ENCODE assay signal across 26 cellular contexts in the genomic region with DNA sequence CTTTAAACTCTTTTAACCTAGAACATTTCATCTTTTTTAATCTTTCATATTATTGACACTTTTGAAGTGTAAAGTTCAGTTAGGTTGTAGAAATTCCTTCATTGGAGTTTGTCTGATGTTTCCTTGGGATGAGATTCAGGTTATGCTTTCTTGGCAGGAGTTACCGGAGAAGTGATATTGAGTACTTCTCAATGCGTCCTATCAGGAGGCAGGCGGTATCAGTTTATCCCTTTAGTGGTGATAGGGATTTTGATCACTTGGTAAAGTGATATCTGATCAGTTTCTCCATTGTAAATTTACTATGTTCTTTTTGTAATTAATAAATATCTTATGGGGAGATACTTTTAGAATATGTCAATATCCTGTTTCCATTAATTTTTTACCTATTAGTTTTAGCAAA.
"Had no signal": no experiment of that assay in that cellular context is flagged by ENCODE, and none has a peak within 500 bp of the region (broad histone marks: within the 10 kb centered on the region; RNA-seq: fewer than 3 reads in every experiment).

No MANE protein-coding gene starts in this region.

- H3K27me3 ChIP-seq: brain microvascular endothelial cell, SJCRH30 had no signal

- H3K4me1 Mint-ChIP-seq: central memory CD8-positive, alpha-beta T cell had no signal

- DNase-seq: activated CD4-positive, alpha-beta T cell treated with anti-CD3 and anti-CD28 coated beads, Interleukin-2, amount 10 ng/mL, durations not matched to agents 24 days and 14 days; activated CD4-positive, alpha-beta T cell treated with anti-CD3 and anti-CD28 coated beads, Interleukin-2, amount 50 U/mL, for 4 hours; activated CD8-positive, alpha-beta T cell treated with anti-CD3 and anti-CD28 coated beads for 36 hours; activated gamma-delta T cell; activated naive CD4-positive, alpha-beta T cell treated with anti-CD3 and anti-CD28 coated beads for 36 hours; activated naive CD8-positive, alpha-beta T cell treated with anti-CD3 and anti-CD28 coated beads, Interleukin-2, amount 50 U/mL, for 24 hours; activated T-cell treated with anti-CD3 and anti-CD28 coated beads, Interleukin-2, amount 50 U/mL, for 24 hours; aorta; brain microvascular endothelial cell; MM.1S; NCI-H1092 treated with DMSO at 0.1 percent for 48 hours; NCI-H1417; NCI-H1930; NCI-H2081 treated with DMSO at 0.1 percent for 48 hours; NCI-H226; NCI-H524 treated with DMSO at 0.1 percent for 48 hours; SHP77; SJCRH30 had no signal

- H3K4me3 ChIP-seq: SJCRH30, SK-N-MC had no signal

- ATAC-seq: activated CD8-positive, alpha-beta T cell treated with anti-CD3 and anti-CD28 coated beads for 36 hours; activated naive CD8-positive, alpha-beta T cell treated with anti-CD3 and anti-CD28 coated beads, Interleukin-2, amount 50 U/mL, for 24 hours; Panc1 had no signal

- H3K36me3 ChIP-seq: brain microvascular endothelial cell, SJCRH30 had no signal

- H3K4me1 ChIP-seq: SJCRH30 had no signal

- H3K4me2 ChIP-seq: KMS-11 had no signal

- H3K9me3 Mint-ChIP-seq: activated CD4-positive, alpha-beta T cell treated with anti-CD3 and anti-CD28 coated beads, Interleukin-2, amount 10 ng/mL, durations not matched to agents 24 days and 14 days; activated CD8-positive, alpha-beta T cell treated with anti-CD3 and anti-CD28 coated beads for 36 hours; activated naive CD4-positive, alpha-beta T cell treated with anti-CD3 and anti-CD28 coated beads for 36 hours; activated naive CD8-positive, alpha-beta T cell treated with anti-CD3 and anti-CD28 coated beads, Interleukin-2, amount 50 U/mL, for 24 hours; activated T-cell treated with anti-CD3 and anti-CD28 coated beads, Interleukin-2, amount 50 U/mL, for 24 hours; activated T-helper 2 cell treated with anti-CD3 and anti-CD28 coated beads, Interferon-gamma antibody, Interleukin-2, Interleukin-4, amounts not matched to agents 10 μg/mL and 5 μg/mL and 100 μg/mL, durations not matched to agents 14 hours and 24 hours and 36 hours; central memory CD8-positive, alpha-beta T cell; T-helper 1 cell treated with Interleukin-12 subunit alpha and Interleukin-12 subunit beta and Interleukin-4 antibody, amounts not matched to agents 30 μg/mL and 1 μg/mL, for 36 hours; T-helper 2 cell treated with Interferon-gamma antibody and Interleukin-4, amounts not matched to agents 5 μg/mL and 100 μg/mL, for 36 hours had no signal

- H3K9ac ChIP-seq: KMS-11 had no signal

- H3K27ac Mint-ChIP-seq: activated CD4-positive, alpha-beta T cell treated with anti-CD3 and anti-CD28 coated beads, Interleukin-2, amount 10 ng/mL, durations not matched to agents 24 days and 14 days; activated CD8-positive, alpha-beta T cell treated with anti-CD3 and anti-CD28 coated beads for 36 hours; activated naive CD4-positive, alpha-beta T cell treated with anti-CD3 and anti-CD28 coated beads for 36 hours; activated naive CD8-positive, alpha-beta T cell; activated naive CD8-positive, alpha-beta T cell treated with anti-CD3 and anti-CD28 coated beads, Interleukin-2, amount 50 U/mL, for 24 hours; activated T-cell treated with anti-CD3 and anti-CD28 coated beads, Interleukin-2, amount 50 U/mL, for 24 hours; activated T-helper 2 cell treated with anti-CD3 and anti-CD28 coated beads, Interferon-gamma antibody, Interleukin-2, Interleukin-4, amounts not matched to agents 10 μg/mL and 5 μg/mL and 100 μg/mL, durations not matched to agents 14 hours and 24 hours and 36 hours; T-helper 1 cell treated with Interleukin-12 subunit alpha and Interleukin-12 subunit beta and Interleukin-4 antibody, amounts not matched to agents 30 μg/mL and 1 μg/mL, for 36 hours; T-helper 2 cell treated with Interferon-gamma antibody and Interleukin-4, amounts not matched to agents 5 μg/mL and 100 μg/mL, for 36 hours had no signal

- H3K27ac ChIP-seq: brain microvascular endothelial cell, KMS-11, SJCRH30, SK-N-MC had no signal

- H3K27me3 Mint-ChIP-seq: activated CD4-positive, alpha-beta T cell treated with anti-CD3 and anti-CD28 coated beads, Interleukin-2, amount 10 ng/mL, durations not matched to agents 24 days and 14 days; activated CD8-positive, alpha-beta T cell treated with anti-CD3 and anti-CD28 coated beads for 36 hours; activated naive CD8-positive, alpha-beta T cell; activated naive CD8-positive, alpha-beta T cell treated with anti-CD3 and anti-CD28 coated beads, Interleukin-2, amount 50 U/mL, for 24 hours; activated T-cell treated with anti-CD3 and anti-CD28 coated beads, Interleukin-2, amount 50 U/mL, for 24 hours; central memory CD8-positive, alpha-beta T cell had no signal

- H3K4me3 Mint-ChIP-seq: activated CD4-positive, alpha-beta T cell treated with anti-CD3 and anti-CD28 coated beads, Interleukin-2, amount 10 ng/mL, durations not matched to agents 24 days and 14 days; activated CD8-positive, alpha-beta T cell treated with anti-CD3 and anti-CD28 coated beads for 36 hours; activated naive CD4-positive, alpha-beta T cell treated with anti-CD3 and anti-CD28 coated beads for 36 hours; activated naive CD8-positive, alpha-beta T cell; activated naive CD8-positive, alpha-beta T cell treated with anti-CD3 and anti-CD28 coated beads, Interleukin-2, amount 50 U/mL, for 24 hours; activated T-cell treated with anti-CD3 and anti-CD28 coated beads, Interleukin-2, amount 50 U/mL, for 24 hours; central memory CD8-positive, alpha-beta T cell; T-helper 1 cell treated with Interleukin-12 subunit alpha and Interleukin-12 subunit beta and Interleukin-4 antibody, amounts not matched to agents 30 μg/mL and 1 μg/mL, for 36 hours; T-helper 2 cell treated with Interferon-gamma antibody and Interleukin-4, amounts not matched to agents 5 μg/mL and 100 μg/mL, for 36 hours had no signal
